ENCODE assay signal across 16 cellular contexts in the genomic region with DNA sequence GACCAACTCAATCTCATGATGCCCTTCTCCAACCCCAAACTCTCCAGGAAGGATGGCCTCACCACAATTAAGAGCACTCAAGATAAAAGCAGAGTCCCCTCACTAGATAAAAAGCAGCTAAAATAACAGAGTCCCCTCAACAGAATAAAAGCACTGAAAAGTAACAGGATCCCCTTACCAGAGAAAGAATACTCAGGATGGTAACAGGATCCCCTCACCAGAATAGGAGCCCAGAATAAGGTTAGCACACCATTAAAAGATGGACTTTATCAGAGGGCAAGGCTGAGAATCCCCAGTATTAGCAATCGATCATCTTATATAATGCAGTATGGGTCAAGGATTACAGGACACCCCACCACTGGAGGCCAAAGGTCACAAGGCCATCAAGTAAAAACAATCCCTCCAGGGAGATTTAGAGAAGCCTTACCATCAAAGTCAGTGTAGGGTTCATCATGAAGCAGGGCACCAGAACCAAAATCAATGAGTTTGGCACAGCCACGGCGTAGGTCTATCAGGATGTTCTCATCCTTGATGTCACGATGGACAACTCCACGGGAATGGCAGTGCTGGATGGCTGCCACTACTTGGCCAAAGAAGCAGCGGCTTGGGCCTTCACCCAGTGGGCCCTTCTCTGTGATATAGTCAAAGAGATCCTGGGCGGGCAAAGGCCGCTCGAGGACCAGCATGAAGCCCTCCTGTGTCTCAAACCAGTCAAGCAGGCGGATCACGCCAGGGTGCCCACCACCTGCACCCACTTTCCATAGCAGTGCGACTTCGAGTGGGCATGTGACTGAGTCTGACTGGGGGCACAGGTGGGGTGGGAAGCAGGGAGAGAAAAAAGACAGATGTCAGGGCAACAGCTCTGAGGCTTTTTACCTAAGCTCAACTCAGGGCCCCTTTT. TPM values are rescaled to one million over a fixed set of nuclear protein-coding genes. Genes with fewer than 3 reads are reported as not detected.
DNase-seq lines count a peak whose midpoint lies in the region; ATAC-seq and TF ChIP-seq lines count a peak whose summit lies in the region.
"Had no signal": no experiment of that assay in that cellular context is flagged by ENCODE, and none has a peak within 500 bp of the region (broad histone marks: within the 10 kb centered on the region; RNA-seq: fewer than 3 reads in every experiment).

No MANE protein-coding gene starts in this region.

- no peaks in the 10 kb centered on the region for H3K9me3 Mint-ChIP-seq in CD4-positive, CD25-positive, alpha-beta regulatory T cell
- H3K9me3 Mint-ChIP-seq in activated CD4-positive, alpha-beta memory T cell treated with anti-CD3 and anti-CD28 coated beads, Interleukin-2, amount 10 ng/mL, durations not matched to agents 7 days and 5 days, result no peaks in the 10 kb centered on the region
- H3K9me3 Mint-ChIP-seq in immature natural killer cell, result peaks cover 0 to 2% (median 0%) of the 10 kb centered on the region in 6 donors

- peaks cover 15% of the 10 kb centered on the region for H3K27me3 Mint-ChIP-seq in CD4-positive, CD25-positive, alpha-beta regulatory T cell
- no peaks in the 10 kb centered on the region for H3K27me3 Mint-ChIP-seq in activated CD4-positive, alpha-beta memory T cell treated with anti-CD3 and anti-CD28 coated beads, Interleukin-2, amount 10 ng/mL, durations not matched to agents 7 days and 5 days
- peaks cover 22 to 36% (median 30%) of the 10 kb centered on the region in 3 donors for H3K27me3 Mint-ChIP-seq in immature natural killer cell (ENCODE audit: low read depth in 3 of 3)

- H3K4ac ChIP-seq in mesendoderm (ENCODE audit: low read depth, low read length), result no peak overlapping the region

- H2BK5ac ChIP-seq in mesendoderm (ENCODE audit: low read length), result no peak overlapping the region

- WGBS in mesendoderm (ENCODE audit: extremely low coverage, insufficient coverage, low lambda C conversion rate), result no CpG with 5 or more reads among the region's 13 CpGs

- H3K4me3 Mint-ChIP-seq in CD4-positive, CD25-positive, alpha-beta regulatory T cell, result peak overlapping the region; percentile 94 to 97 (median 96)
- peak overlapping the region; percentile 95 for H3K4me3 Mint-ChIP-seq in activated CD4-positive, alpha-beta memory T cell treated with anti-CD3 and anti-CD28 coated beads, Interleukin-2, amount 10 ng/mL, durations not matched to agents 7 days and 5 days
- peak overlapping the region; percentile 5 to 47 (median 30) for H3K4me3 Mint-ChIP-seq in immature natural killer cell

- peak; percentile 27 for TF ChIP-seq POLR2A in GM15510 (IDR thresholded peaks at IDR 0.05; ENCODE audit: borderline replicate concordance, extremely low read depth, insufficient read length)

- no peak overlapping the region for H2AK5ac ChIP-seq in mesendoderm (ENCODE audit: low read length)

- no peak overlapping the region for H2BK15ac ChIP-seq in mesendoderm (replicated peaks; ENCODE audit: low read depth)

- H3K79me2 ChIP-seq in mesendoderm (ENCODE audit: control insufficient read depth, insufficient read depth, low read length), result peaks cover 21% of the 10 kb centered on the region

- H3K23ac ChIP-seq in mesendoderm (ENCODE audit: low read length), result no peak overlapping the region

- no peak overlapping the region for H4K8ac ChIP-seq in mesendoderm (ENCODE audit: low read depth, low read length)

- H3K36me3 ChIP-seq in CD4-positive, CD25-positive, alpha-beta regulatory T cell (ENCODE audit: control insufficient read depth, insufficient read depth, low read length), result peaks cover 49% of the 10 kb centered on the region
- H3K36me3 ChIP-seq in mesendoderm (ENCODE audit: control insufficient read depth, insufficient read depth, low read length), result no peaks in the 10 kb centered on the region
- H3K36me3 ChIP-seq: BE2C had no signal

- H3K56ac ChIP-seq in mesendoderm (ENCODE audit: low read length), result no peak overlapping the region

- H3K27me3 ChIP-seq in CD4-positive, CD25-positive, alpha-beta regulatory T cell (ENCODE audit: control insufficient read depth, insufficient read depth, low read length), result no peaks in the 10 kb centered on the region
- H3K27me3 ChIP-seq in mesendoderm (ENCODE audit: insufficient read depth, low read length, poor library complexity), result no peaks in the 10 kb centered on the region
- H3K27me3 ChIP-seq: BE2C had no signal

- H3K18ac ChIP-seq in mesendoderm (ENCODE audit: low read length), result no peak overlapping the region

- H4K5ac ChIP-seq in mesendoderm (ENCODE audit: low read length), result no peak overlapping the region

- H3K4me1 Mint-ChIP-seq in CD4-positive, CD25-positive, alpha-beta regulatory T cell, result peaks cover 0 to 77% (median 20%) of the 10 kb centered on the region in 4 donors
- H3K4me1 Mint-ChIP-seq in activated CD4-positive, alpha-beta memory T cell treated with anti-CD3 and anti-CD28 coated beads, Interleukin-2, amount 10 ng/mL, durations not matched to agents 7 days and 5 days, result peaks cover 49% of the 10 kb centered on the region
- peaks cover 59 to 61% of the 10 kb centered on the region in 2 donors for H3K4me1 Mint-ChIP-seq in immature natural killer cell

- H3K27ac Mint-ChIP-seq in CD4-positive, CD25-positive, alpha-beta regulatory T cell, result peak overlapping the region; percentile 48 to 95 (median 81)
- H3K27ac Mint-ChIP-seq in activated CD4-positive, alpha-beta memory T cell treated with anti-CD3 and anti-CD28 coated beads, Interleukin-2, amount 10 ng/mL, durations not matched to agents 7 days and 5 days, result peak overlapping the region; percentile 74
- H3K27ac Mint-ChIP-seq in immature natural killer cell, result peak overlapping the region in 5 of 6 donors; percentile 30 to 72 (median 62)

- H3K9me3 ChIP-seq in CD4-positive, CD25-positive, alpha-beta regulatory T cell (ENCODE audit: control insufficient read depth in 2 of 2, low read length in 2 of 2), result no peaks in the 10 kb centered on the region
- H3K9me3 ChIP-seq: BE2C had no signal

- POLR2A ChIA-PET in activated CD4-positive, alpha-beta memory T cell treated with anti-CD3 and anti-CD28 coated beads, Interleukin-2, amount 10 ng/mL, durations not matched to agents 7 days and 5 days (lab: Charles Lee), result interaction anchor here (1.9 to 13.8 kb wide), 3 partner anchors 17 to 43 kb away, joined by 7 to 415 read pairs (median 8); a partner anchor contains a TSS

- peaks cover 40% of the 10 kb centered on the region for H3K36me3 Mint-ChIP-seq in CD4-positive, CD25-positive, alpha-beta regulatory T cell
- H3K36me3 Mint-ChIP-seq in activated CD4-positive, alpha-beta memory T cell treated with anti-CD3 and anti-CD28 coated beads, Interleukin-2, amount 10 ng/mL, durations not matched to agents 7 days and 5 days (ENCODE audit: low read depth), result peaks cover 86% of the 10 kb centered on the region
- peaks cover 0 to 22% (median 6%) of the 10 kb centered on the region in 3 donors for H3K36me3 Mint-ChIP-seq in immature natural killer cell

- H3K27ac ChIP-seq in CD4-positive, CD25-positive, alpha-beta regulatory T cell (ENCODE audit: insufficient read depth, low read length, poor library complexity, severe bottlenecking), result peak overlapping the region; percentile 89
- no peak overlapping the region for H3K27ac ChIP-seq in mesendoderm (ENCODE audit: low read depth, low read length)
- H3K27ac ChIP-seq: epithelial cell of prostate, parathyroid adenoma, RWPE1 had no signal

- no peak overlapping the region for H3K4me2 ChIP-seq in mesendoderm (ENCODE audit: low read length)

- no peaks in the 10 kb centered on the region for H3K79me1 ChIP-seq in mesendoderm (ENCODE audit: low read length)

- no peak for TF ChIP-seq CTCF in GM13977 (IDR thresholded peaks at IDR 0.05; ENCODE audit: extremely low read depth, insufficient read depth, missing control alignments)

- peak in 1 of 3 donors; percentile 12 for DNase-seq in CD4-positive, CD25-positive, alpha-beta regulatory T cell
- no peak for DNase-seq in activated CD4-positive, alpha-beta memory T cell treated with anti-CD3 and anti-CD28 coated beads, Interleukin-2, amount 10 ng/mL, durations not matched to agents 7 days and 5 days
- DNase-seq in immature natural killer cell (no peak), NCI-H524 (lab: John Stamatoyannopoulos, UW) (no peak), EL (no peak), mesendoderm (no peak), GM13977 (ENCODE audit: low spot score) (no peak)
- DNase-seq: BE2C, caudate nucleus, DND-41, NCI-H1694 treated with DMSO at 0.1 percent for 48 hours, NCI-H510A had no signal

- H2BK120ac ChIP-seq in mesendoderm (ENCODE audit: low read depth, low read length), result no peak overlapping the region

- H3K4me3 ChIP-seq in CD4-positive, CD25-positive, alpha-beta regulatory T cell (ENCODE audit: low read depth, low read length), result peak overlapping the region; percentile 96
- H3K4me3 ChIP-seq in mesendoderm (ENCODE audit: low read length), result no peak overlapping the region

- CTCF ChIA-PET in activated CD4-positive, alpha-beta memory T cell treated with anti-CD3 and anti-CD28 coated beads, Interleukin-2, amount 10 ng/mL, durations not matched to agents 7 days and 5 days (lab: Charles Lee), result interaction anchor here (1.0 to 1.6 kb wide), 2 partner anchors 26 to 31 kb away, joined by 3 to 4 read pairs; no protein-coding TSS in a partner anchor

- peaks cover 45% of the 10 kb centered on the region for H3K4me1 ChIP-seq in CD4-positive, CD25-positive, alpha-beta regulatory T cell (ENCODE audit: control insufficient read depth, insufficient read depth, low read length, poor library complexity, severe bottlenecking)
- peaks cover under 1% of the 10 kb centered on the region for H3K4me1 ChIP-seq in mesendoderm (ENCODE audit: control insufficient read depth, low read depth, low read length)
- H3K4me1 ChIP-seq: BE2C had no signal

- in situ Hi-C loops in GM13977 (cut with MboI; ENCODE audit: low pct_unique_long_range_greater_than_20kb, low sequenced_read_pairs, unreplicated experiment), result no loop called here

- no peak for ATAC-seq in CD4-positive, CD25-positive, alpha-beta regulatory T cell (ENCODE audit: low read depth in 2 of 2)

- H3K9ac ChIP-seq in mesendoderm (ENCODE audit: low read length), result no peak overlapping the region
- H3K9ac ChIP-seq: parathyroid adenoma had no signal

RNA-seq across cellular contexts. Expression of a gene that starts 3.4 kb away (rescaled TPM):
- 50.0 TPM for total RNA-seq in CD4-positive, CD25-positive, alpha-beta regulatory T cell
- polyA plus RNA-seq in CD4-positive, CD25-positive, alpha-beta regulatory T cell, result 10 to 100 TPM in 2 of 4 donors, 1 to 10 TPM in 2; 7.4 to 13.8 (median 9.0) TPM
- total RNA-seq in activated CD4-positive, alpha-beta memory T cell treated with anti-CD3 and anti-CD28 coated beads, Interleukin-2, amount 10 ng/mL, durations not matched to agents 7 days and 5 days, result 10 to 100 TPM; 17.9 to 18.3 TPM
- 10 to 100 TPM; 17.0 to 20.6 (median 20.2) TPM for polyA plus RNA-seq in immature natural killer cell
- 15.8 TPM for polyA plus RNA-seq in mesendoderm (2013, experiment 1 of 2)
- polyA plus RNA-seq in mesendoderm (2013, experiment 2 of 2), result 15.7 TPM

RNA-seq across cellular contexts. Expression of a gene that starts 4.0 kb away (rescaled TPM):
- 391 TPM for total RNA-seq in CD4-positive, CD25-positive, alpha-beta regulatory T cell
- polyA plus RNA-seq in CD4-positive, CD25-positive, alpha-beta regulatory T cell, result 100 to 1,000 TPM; 475 to 549 (median 501) TPM
- 100 to 1,000 TPM; 354 to 359 TPM for total RNA-seq in activated CD4-positive, alpha-beta memory T cell treated with anti-CD3 and anti-CD28 coated beads, Interleukin-2, amount 10 ng/mL, durations not matched to agents 7 days and 5 days
- 100 to 1,000 TPM in 2 of 3 donors, 10 to 100 TPM in 1; 86.0 to 158 (median 146) TPM for polyA plus RNA-seq in immature natural killer cell
- polyA plus RNA-seq in mesendoderm (2013, experiment 1 of 2), result 55.7 TPM
- polyA plus RNA-seq in mesendoderm (2013, experiment 2 of 2), result 57.8 TPM

RNA-seq across cellular contexts. Expression of a gene that starts 17.1 kb away (rescaled TPM):
- total RNA-seq in CD4-positive, CD25-positive, alpha-beta regulatory T cell, result 70.0 TPM
- 10 to 100 TPM; 83.7 to 98.9 (median 95.8) TPM for polyA plus RNA-seq in CD4-positive, CD25-positive, alpha-beta regulatory T cell
- total RNA-seq in activated CD4-positive, alpha-beta memory T cell treated with anti-CD3 and anti-CD28 coated beads, Interleukin-2, amount 10 ng/mL, durations not matched to agents 7 days and 5 days, result 10 to 100 TPM; 78.5 to 79.6 TPM
- 100 to 1,000 TPM in 2 of 3 donors, 10 to 100 TPM in 1; 92.6 to 118 (median 108) TPM for polyA plus RNA-seq in immature natural killer cell
- 83.0 TPM for polyA plus RNA-seq in mesendoderm (2013, experiment 1 of 2)
- 83.7 TPM for polyA plus RNA-seq in mesendoderm (2013, experiment 2 of 2)

RNA-seq across cellular contexts. Expression of a gene that starts 17.3 kb away (rescaled TPM):
- total RNA-seq in CD4-positive, CD25-positive, alpha-beta regulatory T cell, result 31.4 TPM
- polyA plus RNA-seq in CD4-positive, CD25-positive, alpha-beta regulatory T cell, result 10 to 100 TPM; 47.6 to 65.1 (median 55.2) TPM
- 10 to 100 TPM; 55.2 to 60.6 TPM for total RNA-seq in activated CD4-positive, alpha-beta memory T cell treated with anti-CD3 and anti-CD28 coated beads, Interleukin-2, amount 10 ng/mL, durations not matched to agents 7 days and 5 days
- 10 to 100 TPM; 76.0 to 88.2 (median 85.3) TPM for polyA plus RNA-seq in immature natural killer cell
- polyA plus RNA-seq in mesendoderm (2013, experiment 1 of 2), result 52.0 TPM
- 55.2 TPM for polyA plus RNA-seq in mesendoderm (2013, experiment 2 of 2)

RNA-seq across cellular contexts. Expression of a gene that starts 42.6 kb away (rescaled TPM):
- 110 TPM for total RNA-seq in CD4-positive, CD25-positive, alpha-beta regulatory T cell
- 10 to 100 TPM; 20.2 to 38.2 (median 26.4) TPM for polyA plus RNA-seq in CD4-positive, CD25-positive, alpha-beta regulatory T cell
- 10 to 100 TPM; 63.2 to 63.7 TPM for total RNA-seq in activated CD4-positive, alpha-beta memory T cell treated with anti-CD3 and anti-CD28 coated beads, Interleukin-2, amount 10 ng/mL, durations not matched to agents 7 days and 5 days
- polyA plus RNA-seq in immature natural killer cell, result 10 to 100 TPM; 25.2 to 35.5 (median 26.7) TPM
- 36.6 TPM for polyA plus RNA-seq in mesendoderm (2013, experiment 1 of 2)
- 35.8 TPM for polyA plus RNA-seq in mesendoderm (2013, experiment 2 of 2)

Comparison
In these comparisons a context has a peak if more than half of its experiments do, and no peak if none do; other contexts are left out.
1. H3K4me3 Mint-ChIP-seq: peak in every context shown above with its lines; median percentile 96 in CD4-positive, CD25-positive, alpha-beta regulatory T cell; 95 in activated CD4-positive, alpha-beta memory T cell treated with anti-CD3 and anti-CD28 coated beads, Interleukin-2, amount 10 ng/mL, durations not matched to agents 7 days and 5 days; 30 in immature natural killer cell.